In the genomic region with DNA sequence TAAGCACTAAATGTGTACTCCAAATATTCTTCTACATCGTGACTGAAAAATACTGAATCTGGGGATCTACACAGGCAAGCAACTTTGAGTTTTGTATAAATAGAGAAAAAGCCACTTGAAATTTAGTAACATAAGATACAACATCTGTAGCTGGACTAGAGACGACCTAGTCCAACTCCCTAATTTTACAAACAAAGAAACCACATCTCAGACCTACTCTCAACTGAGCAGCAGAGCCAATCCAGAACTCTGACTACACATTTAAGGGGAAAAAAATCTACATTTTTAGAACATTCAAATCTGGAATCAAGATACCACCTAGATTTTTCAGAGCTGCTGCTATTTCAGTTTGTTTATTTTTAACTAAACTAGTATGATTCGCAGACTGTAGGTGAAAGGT, we compare ENCODE assay signal across 8 cellular contexts.
DNase-seq lines count a peak whose midpoint lies in the region; ATAC-seq, FAIRE-seq and TF ChIP-seq lines count a peak whose summit lies in the region.

No MANE protein-coding gene starts in this region.

- peaks cover 8 to 37% (median 25%) of the 10 kb centered on the region in 4 donors for H3K4me1 Mint-ChIP-seq in CD4-positive, CD25-positive, alpha-beta regulatory T cell

- H3K4me3 Mint-ChIP-seq in CD4-positive, CD25-positive, alpha-beta regulatory T cell: peak overlapping the region in 2 of 4 donors; percentile 34 to 67

- peaks cover 21% of the 10 kb centered on the region for H3K4me1 ChIP-seq in CD4-positive, CD25-positive, alpha-beta regulatory T cell (ENCODE audit: control insufficient read depth, insufficient read depth, low read length, poor library complexity, severe bottlenecking)
- peaks cover 14 to 51% of the 10 kb centered on the region in 2 donors for H3K4me1 ChIP-seq in kidney (ENCODE audit: control insufficient read depth in 1 of 2, insufficient read depth in 1 of 2, low read depth in 1 of 2, low read length in 2 of 2)

- H3K4me3 ChIP-seq in CD4-positive, CD25-positive, alpha-beta regulatory T cell (ENCODE audit: low read depth, low read length): peak overlapping the region; percentile 35
- peak overlapping the region in 1 of 2 donors; percentile 14 for H3K4me3 ChIP-seq in kidney (ENCODE audit: low read length in 2 of 2)

- intact Hi-C loops in kidney (cut with DNase I): no loop called here

- DNase-seq in CD4-positive, CD25-positive, alpha-beta regulatory T cell: no peak
- DNase-seq in OCI-M1 (lab: John Stamatoyannopoulos, UW): peak; percentile 80
- DNase-seq in kidney: no peak
- DNase-seq in germinal center (ENCODE audit: low spot score): no peak
- DNase-seq in putamen (ENCODE audit: low spot score): no peak

- peak overlapping the region in 1 of 2 donors; percentile 23 for H3K9ac ChIP-seq in kidney (ENCODE audit: low read length in 2 of 2)

- TF ChIP-seq CTCF in kidney (IDR thresholded peaks at IDR 0.05; ENCODE audit: borderline replicate concordance, extremely low read depth, insufficient read depth): no peak

- H3K36me3 ChIP-seq in CD4-positive, CD25-positive, alpha-beta regulatory T cell (ENCODE audit: control insufficient read depth, insufficient read depth, low read length): no peaks in the 10 kb centered on the region
- no peaks in the 10 kb centered on the region for H3K36me3 ChIP-seq in kidney (ENCODE audit: control insufficient read depth in 1 of 2, insufficient read depth in 2 of 2, low read length in 2 of 2)

- no peak overlapping the region for H3K27ac ChIP-seq in CD4-positive, CD25-positive, alpha-beta regulatory T cell (ENCODE audit: insufficient read depth, low read length, poor library complexity, severe bottlenecking)
- peak overlapping the region; percentile 58 to 91 for H3K27ac ChIP-seq in kidney (ENCODE audit: low read depth in 2 of 2, low read length in 2 of 2)

- no peak for FAIRE-seq in kidney (lab: Jason Lieb, UNC)

- no peaks in the 10 kb centered on the region for H3K27me3 Mint-ChIP-seq in CD4-positive, CD25-positive, alpha-beta regulatory T cell

- no peaks in the 10 kb centered on the region for H3K27me3 ChIP-seq in CD4-positive, CD25-positive, alpha-beta regulatory T cell (ENCODE audit: control insufficient read depth, insufficient read depth, low read length)

- H3K9me3 Mint-ChIP-seq in CD4-positive, CD25-positive, alpha-beta regulatory T cell: no peaks in the 10 kb centered on the region

- ATAC-seq in CD4-positive, CD25-positive, alpha-beta regulatory T cell (ENCODE audit: low read depth in 2 of 2): no peak
- ATAC-seq in GM21390 (IDR thresholded peaks at IDR 0.05; ENCODE audit: unreplicated experiment): peak; percentile 13
- no peak for ATAC-seq in GM21423 (IDR thresholded peaks at IDR 0.05; ENCODE audit: unreplicated experiment)
- no peak for ATAC-seq in GM21529 (IDR thresholded peaks at IDR 0.05; ENCODE audit: unreplicated experiment)

- H3K9me3 ChIP-seq in CD4-positive, CD25-positive, alpha-beta regulatory T cell (ENCODE audit: control insufficient read depth in 2 of 2, low read length in 2 of 2): no peaks in the 10 kb centered on the region
- no peaks in the 10 kb centered on the region for H3K9me3 ChIP-seq in kidney (ENCODE audit: control insufficient read depth in 1 of 2, low read length in 2 of 2)

- peak overlapping the region in 2 of 3 donors; percentile 51 to 88 for H3K27ac Mint-ChIP-seq in CD4-positive, CD25-positive, alpha-beta regulatory T cell

- H3K36me3 Mint-ChIP-seq in CD4-positive, CD25-positive, alpha-beta regulatory T cell: no peaks in the 10 kb centered on the region
